In the genomic region with DNA sequence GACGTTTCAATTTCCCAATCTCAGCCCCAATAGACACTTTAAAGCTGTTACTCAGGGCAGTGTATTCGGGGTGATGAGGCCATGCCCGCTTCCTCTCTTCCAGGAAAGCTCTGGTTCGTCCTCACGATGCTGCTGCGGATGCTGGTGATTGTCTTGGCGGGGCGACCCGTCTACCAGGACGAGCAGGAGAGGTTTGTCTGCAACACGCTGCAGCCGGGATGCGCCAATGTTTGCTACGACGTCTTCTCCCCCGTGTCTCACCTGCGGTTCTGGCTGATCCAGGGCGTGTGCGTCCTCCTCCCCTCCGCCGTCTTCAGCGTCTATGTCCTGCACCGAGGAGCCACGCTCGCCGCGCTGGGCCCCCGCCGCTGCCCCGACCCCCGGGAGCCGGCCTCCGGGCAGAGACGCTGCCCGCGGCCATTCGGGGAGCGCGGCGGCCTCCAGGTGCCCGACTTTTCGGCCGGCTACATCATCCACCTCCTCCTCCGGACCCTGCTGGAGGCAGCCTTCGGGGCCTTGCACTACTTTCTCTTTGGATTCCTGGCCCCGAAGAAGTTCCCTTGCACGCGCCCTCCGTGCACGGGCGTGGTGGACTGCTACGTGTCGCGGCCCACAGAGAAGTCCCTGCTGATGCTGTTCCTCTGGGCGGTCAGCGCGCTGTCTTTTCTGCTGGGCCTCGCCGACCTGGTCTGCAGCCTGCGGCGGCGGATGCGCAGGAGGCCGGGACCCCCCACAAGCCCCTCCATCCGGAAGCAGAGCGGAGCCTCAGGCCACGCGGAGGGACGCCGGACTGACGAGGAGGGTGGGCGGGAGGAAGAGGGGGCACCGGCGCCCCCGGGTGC, we compare ENCODE assay signal across 9 cellular contexts. TPM values are rescaled to one million over a fixed set of nuclear protein-coding genes. Genes with fewer than 3 reads are reported as not detected.
DNase-seq lines count a peak whose midpoint lies in the region; ATAC-seq, FAIRE-seq and TF ChIP-seq lines count a peak whose summit lies in the region.
"Had no signal": no experiment of that assay in that cellular context is flagged by ENCODE, and none has a peak within 500 bp of the region (broad histone marks: within the 10 kb centered on the region; RNA-seq: fewer than 3 reads in every experiment).

No MANE protein-coding gene starts in this region.

- H3K9me3 Mint-ChIP-seq in activated naive CD8-positive, alpha-beta T cell (ENCODE audit: low read depth) = peaks cover 5% of the 10 kb centered on the region

- ATAC-seq in thoracic aorta (ENCODE audit: insufficient number of reproducible peaks, low FRiP score, low read depth) (no peak), HG03565 (IDR thresholded peaks at IDR 0.05; ENCODE audit: unreplicated experiment) (no peak)

- H3K36me3 Mint-ChIP-seq in activated naive CD8-positive, alpha-beta T cell = no peaks in the 10 kb centered on the region

- no peak overlapping the region for H3K27ac Mint-ChIP-seq in activated naive CD8-positive, alpha-beta T cell

- H3K4me3 ChIP-seq in kidney (ENCODE audit: low read length in 2 of 2) (peak overlapping the region; percentile 25 to 52), thoracic aorta (peak overlapping the region; percentile 69)

- H3K4me3 Mint-ChIP-seq in activated naive CD8-positive, alpha-beta T cell = peak overlapping the region; percentile 78

- peak; percentile 58 for DNase-seq in activated CD8-positive, alpha-beta memory T cell treated with anti-CD3 and anti-CD28 coated beads for 24 hours
- no peak for DNase-seq in activated CD8-positive, alpha-beta memory T cell treated with anti-CD3 and anti-CD28 coated beads, Interleukin-2, amount 50 U/mL, for 4 hours
- DNase-seq in kidney = peak; percentile 72
- DNase-seq in thoracic aorta (ENCODE audit: low spot score) = no peak
- DNase-seq in H54 (ENCODE audit: insufficient read length, low spot score) = no peak
- DNase-seq in Kasumi-1 (lab: John Stamatoyannopoulos, UW) = no peak
- DNase-seq: cortex of kidney had no signal

- H3K9me3 ChIP-seq in kidney (ENCODE audit: control insufficient read depth in 1 of 2, low read length in 2 of 2) = no peaks in the 10 kb centered on the region
- no peaks in the 10 kb centered on the region for H3K9me3 ChIP-seq in thoracic aorta

- no peak for TF ChIP-seq CTCF in kidney (IDR thresholded peaks at IDR 0.05; ENCODE audit: borderline replicate concordance, extremely low read depth, insufficient read depth)
- no peak for TF ChIP-seq CTCF in thoracic aorta (IDR thresholded peaks at IDR 0.05)

- H3K27me3 Mint-ChIP-seq in activated naive CD8-positive, alpha-beta T cell = peaks cover 25% of the 10 kb centered on the region

- H3K27me3 ChIP-seq in thoracic aorta (replicated peaks; ENCODE audit: insufficient read depth) = no peaks in the 10 kb centered on the region

- no peak for FAIRE-seq in kidney (lab: Jason Lieb, UNC)
- FAIRE-seq in H54 (lab: Jason Lieb, UNC) = no peak

- no peaks in the 10 kb centered on the region for H3K36me3 ChIP-seq in kidney (ENCODE audit: control insufficient read depth in 1 of 2, insufficient read depth in 2 of 2, low read length in 2 of 2)
- no peaks in the 10 kb centered on the region for H3K36me3 ChIP-seq in thoracic aorta

- no peak for TF ChIP-seq POLR2A in H54 (IDR thresholded peaks at IDR 0.05; ENCODE audit: low read depth, low read length)

- intact Hi-C loops in kidney (cut with DNase I) = no loop called here

- H3K27ac ChIP-seq in kidney (ENCODE audit: low read depth in 2 of 2, low read length in 2 of 2) (no peak overlapping the region), thoracic aorta (no peak overlapping the region)

- no peaks in the 10 kb centered on the region for H3K4me1 ChIP-seq in kidney (ENCODE audit: control insufficient read depth in 1 of 2, insufficient read depth in 1 of 2, low read depth in 1 of 2, low read length in 2 of 2)
- peaks cover 4 to 10% of the 10 kb centered on the region in 2 donors for H3K4me1 ChIP-seq in thoracic aorta (ENCODE audit: control insufficient read depth in 1 of 2, low read depth in 2 of 2)

- peaks cover 4% of the 10 kb centered on the region for H3K4me1 Mint-ChIP-seq in activated naive CD8-positive, alpha-beta T cell (ENCODE audit: low read depth)

- H3K9ac ChIP-seq in kidney (ENCODE audit: low read length in 2 of 2) = no peak overlapping the region

RNA-seq across cellular contexts. Expression of gene GJD4, which starts 2.6 kb away (rescaled TPM):
- total RNA-seq in kidney = not detected
- polyA plus RNA-seq in kidney (ENCODE audit: insufficient read depth, low read depth, low replicate concordance) = not detected
- total RNA-seq in thoracic aorta = not detected

RNA-seq across cellular contexts. Expression of gene FZD8, which starts 34.4 kb away (rescaled TPM):
- total RNA-seq in kidney (18.8 TPM), thoracic aorta (10 to 100 TPM; 12.4 to 21.3 TPM)
- 10.8 TPM for polyA plus RNA-seq in kidney (ENCODE audit: insufficient read depth, low read depth, low replicate concordance)

Comparison
In these comparisons a context has a peak if more than half of its experiments do, and no peak if none do; other contexts are left out.
1. DNase-seq: peak in activated CD8-positive, alpha-beta memory T cell treated with anti-CD3 and anti-CD28 coated beads for 24 hours (single experiment) and kidney (single experiment); none in activated CD8-positive, alpha-beta memory T cell treated with anti-CD3 and anti-CD28 coated beads, Interleukin-2, amount 50 U/mL, for 4 hours (single experiment), thoracic aorta (single experiment), H54 (single experiment) and Kasumi-1 (0 of 2).